ENCODE assay signal across 1 cellular context in genomic region chr18:76455015-76455676, GRCh38.
TF ChIP-seq lines count a peak whose summit lies in the region.

No MANE protein-coding gene starts in this region.

TF ChIP-seq in HEK293, 187 proteins besides CTCF, POLR2A, EP300 and RAD21 (continued from another document):
- TF ChIP-seq, protein P1, sequence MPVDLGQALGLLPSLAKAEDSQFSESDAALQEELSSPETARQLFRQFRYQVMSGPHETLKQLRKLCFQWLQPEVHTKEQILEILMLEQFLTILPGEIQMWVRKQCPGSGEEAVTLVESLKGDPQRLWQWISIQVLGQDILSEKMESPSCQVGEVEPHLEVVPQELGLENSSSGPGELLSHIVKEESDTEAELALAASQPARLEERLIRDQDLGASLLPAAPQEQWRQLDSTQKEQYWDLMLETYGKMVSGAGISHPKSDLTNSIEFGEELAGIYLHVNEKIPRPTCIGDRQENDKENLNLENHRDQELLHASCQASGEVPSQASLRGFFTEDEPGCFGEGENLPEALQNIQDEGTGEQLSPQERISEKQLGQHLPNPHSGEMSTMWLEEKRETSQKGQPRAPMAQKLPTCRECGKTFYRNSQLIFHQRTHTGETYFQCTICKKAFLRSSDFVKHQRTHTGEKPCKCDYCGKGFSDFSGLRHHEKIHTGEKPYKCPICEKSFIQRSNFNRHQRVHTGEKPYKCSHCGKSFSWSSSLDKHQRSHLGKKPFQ (tag by site-specific recombination; IDR thresholded peaks at IDR 0.05) = no peak
- no peak for TF ChIP-seq ZNF549 (tag by site-specific recombination; IDR thresholded peaks at IDR 0.05)
TF ChIP-seq in HEK293: peak in this region for 0.
